In the genomic region with DNA sequence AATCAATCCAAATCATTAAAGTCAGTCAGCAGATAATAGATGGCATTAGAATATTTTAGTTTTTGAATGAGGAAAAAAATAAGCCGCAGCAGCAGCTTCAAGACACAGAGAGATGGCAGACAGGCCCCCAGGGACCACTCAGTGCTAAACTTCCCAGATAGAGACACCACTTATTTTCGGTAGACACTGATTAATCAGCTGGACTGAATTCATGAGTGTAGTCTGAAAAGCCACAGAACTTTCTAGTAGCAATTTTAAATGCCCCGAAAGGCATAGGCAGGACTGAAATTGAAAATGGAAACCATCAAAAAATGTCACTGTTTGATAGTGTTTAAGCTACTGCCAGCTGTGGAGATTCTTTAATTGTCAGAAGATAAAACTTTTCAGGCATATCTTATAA, we compare ENCODE assay signal across 14 cellular contexts. TPM values are rescaled to one million over a fixed set of nuclear protein-coding genes. Genes with fewer than 3 reads are reported as not detected.
DNase-seq lines count a peak whose midpoint lies in the region; ATAC-seq, FAIRE-seq and TF ChIP-seq lines count a peak whose summit lies in the region.
"Had no signal": no experiment of that assay in that cellular context is flagged by ENCODE, and none has a peak within 500 bp of the region (broad histone marks: within the 10 kb centered on the region; RNA-seq: fewer than 3 reads in every experiment).

No MANE protein-coding gene starts in this region.

- peaks cover 44% of the 10 kb centered on the region for H3K36me3 Mint-ChIP-seq in WTC11

- no peak overlapping the region for H3K4me2 ChIP-seq in HepG2 (ENCODE audit: low read depth, low read length)

- in situ Hi-C loops in HepG2 (cut with HindIII; ENCODE audit: extremely low pct_ligation_motif_present, low pct_unique_long_range_greater_than_20kb) = no loop called here

- H3K27me3 ChIP-seq in suprapubic skin (no peaks in the 10 kb centered on the region), HepG2 (ENCODE audit: control insufficient read depth in 1 of 2, insufficient read depth in 2 of 2, low read length in 2 of 2) (no peaks in the 10 kb centered on the region), upper lobe of right lung (no peaks in the 10 kb centered on the region)
- H3K27me3 ChIP-seq: heart right ventricle had no signal

- TF ChIP-seq RAD21 in HepG2 (CRISPR knock-in tag; IDR thresholded peaks at IDR 0.05) = no peak

- H3K9me3 ChIP-seq in suprapubic skin = no peaks in the 10 kb centered on the region
- no peaks in the 10 kb centered on the region for H3K9me3 ChIP-seq in HepG2 (ENCODE audit: low read length)
- no peaks in the 10 kb centered on the region for H3K9me3 ChIP-seq in upper lobe of right lung
- H3K9me3 ChIP-seq: heart right ventricle had no signal

- H3K4me1 Mint-ChIP-seq in WTC11 = peaks cover 31% of the 10 kb centered on the region

- TF ChIP-seq CTCF in WTC11 (IDR thresholded peaks at IDR 0.05) (no peak), suprapubic skin (IDR thresholded peaks at IDR 0.05) (no peak), HepG2 (CRISPR knock-in tag; IDR thresholded peaks at IDR 0.05) (no peak), upper lobe of right lung (IDR thresholded peaks at IDR 0.05) (no peak)

- no peak for DNase-seq in WTC11 (ENCODE audit: low spot score)
- no peak for DNase-seq in suprapubic skin (ENCODE audit: low spot score in 2 of 2)
- no peak for DNase-seq in HepG2 (ENCODE audit: low spot score)
- no peak for DNase-seq in dermis blood vessel endothelial cell
- DNase-seq in upper lobe of right lung = no peak
- DNase-seq: activated gamma-delta T cell; GDM1; heart right ventricle; naive thymus-derived CD8-positive, alpha-beta T cell; NCI-H2107 had no signal

- H3K27ac Mint-ChIP-seq in WTC11 = peak overlapping the region; percentile 81

- H3K9ac ChIP-seq in HepG2 (ENCODE audit: insufficient read depth, low read depth, low read length) = no peak overlapping the region

- H3K27ac ChIP-seq in suprapubic skin = no peak overlapping the region
- no peak overlapping the region for H3K27ac ChIP-seq in HepG2 (ENCODE audit: extremely low read length, insufficient read depth, low read length)
- H3K27ac ChIP-seq in upper lobe of right lung = no peak overlapping the region
- H3K27ac ChIP-seq: heart right ventricle had no signal

- POLR2A ChIA-PET in WTC11 (lab: Charles Lee) = no interaction called here
- POLR2A ChIA-PET in HepG2 (lab: Yijun Ruan, JAX) = no interaction called here

- H3K27me3 Mint-ChIP-seq in WTC11 (ENCODE audit: low read depth) = no peaks in the 10 kb centered on the region
- H3K27me3 Mint-ChIP-seq: naive thymus-derived CD8-positive, alpha-beta T cell had no signal

- TF ChIP-seq POLR2A in suprapubic skin (IDR thresholded peaks at IDR 0.05) (no peak), HepG2 (IDR thresholded peaks at IDR 0.05; ENCODE audit: insufficient read depth in 1 of 2, low read depth in 2 of 2, low read length in 2 of 2) (no peak)

- BruUV-seq in HepG2 (replicated peaks; lab: Mats Ljungman, UMichigan) = no TSS peak

- H2AFZ ChIP-seq in HepG2 (ENCODE audit: low read length) = no peak overlapping the region

- no peak overlapping the region for H3K4me3 Mint-ChIP-seq in WTC11
- H3K4me3 Mint-ChIP-seq: naive thymus-derived CD8-positive, alpha-beta T cell had no signal

- peaks cover 13% of the 10 kb centered on the region for H3K79me2 ChIP-seq in HepG2 (ENCODE audit: insufficient read depth, low read length)

- intact Hi-C loops in HepG2 (cut with micrococcal nuclease; ENCODE audit: unreplicated experiment) (no loop called here), upper lobe of right lung (cut with DNase I) (no loop called here)

- H3K9me3 Mint-ChIP-seq in WTC11 = no peaks in the 10 kb centered on the region
- H3K9me3 Mint-ChIP-seq: naive thymus-derived CD8-positive, alpha-beta T cell had no signal

- H3K4me3 ChIP-seq in suprapubic skin (no peak overlapping the region), HepG2 (replicated peaks in 1 of 3; ENCODE audit: insufficient read depth in 1 of 3, low read depth in 2 of 3, low read length in 3 of 3) (no peak overlapping the region), upper lobe of right lung (no peak overlapping the region)
- H3K4me3 ChIP-seq: heart right ventricle had no signal

- peak; percentile 52 for ATAC-seq in GM18861 (IDR thresholded peaks at IDR 0.05; ENCODE audit: unreplicated experiment)
- ATAC-seq in GM19455 (IDR thresholded peaks at IDR 0.05; ENCODE audit: unreplicated experiment) = peak; percentile 60
- ATAC-seq in HG02852 (IDR thresholded peaks at IDR 0.05; ENCODE audit: unreplicated experiment) = peak; percentile 54
- no peak for ATAC-seq in WTC11
- ATAC-seq in HepG2 = no peak
- ATAC-seq in upper lobe of right lung = no peak
- ATAC-seq: heart right ventricle; naive thymus-derived CD8-positive, alpha-beta T cell had no signal

- CTCF ChIA-PET in WTC11 (lab: Charles Lee) (interaction anchor here (1.2 to 1.4 kb wide), 2 partner anchors 20 to 44 kb away, joined by 4 read pairs; no protein-coding TSS in a partner anchor), HepG2 (lab: Yijun Ruan, JAX; ENCODE audit: low intra/inter-chr PET ratio, low total read pairs) (no interaction called here)

- no peak for FAIRE-seq in HepG2 (lab: Jason Lieb, UNC)
- FAIRE-seq: endothelial cell of umbilical vein had no signal

- 52% methylated on average over 3 of the region's 3 CpGs for WGBS in suprapubic skin
- 97% methylated on average over 3 of the region's 3 CpGs for WGBS in HepG2 (ENCODE audit: low lambda C conversion rate)

- 0 out of 2 replicates have a peak, but pooled peaks cover 3% of the 10 kb centered on the region for H4K20me1 ChIP-seq in HepG2 (ENCODE audit: insufficient read depth, low read length)

- H3K36me3 ChIP-seq in suprapubic skin (peaks cover 37% of the 10 kb centered on the region), HepG2 (replicated peaks in 1 of 2; ENCODE audit: control insufficient read depth in 1 of 2, insufficient read depth in 2 of 2, low read length in 2 of 2) (peaks cover 44 to 94% of the 10 kb centered on the region in 2 experiments), upper lobe of right lung (peaks cover 55% of the 10 kb centered on the region)

- H3K4me1 ChIP-seq in suprapubic skin = peaks cover 10% of the 10 kb centered on the region
- H3K4me1 ChIP-seq in HepG2 (ENCODE audit: insufficient read depth, low read length) = no peaks in the 10 kb centered on the region
- no peaks in the 10 kb centered on the region for H3K4me1 ChIP-seq in upper lobe of right lung

- no peak for TF ChIP-seq EP300 in suprapubic skin (IDR thresholded peaks at IDR 0.05)
- no peak for TF ChIP-seq EP300 in HepG2 (IDR thresholded peaks at IDR 0.05; ENCODE audit: low read depth in 2 of 2, low read length in 2 of 2)
- no peak for TF ChIP-seq EP300 in HepG2 (CRISPR knock-in tag; IDR thresholded peaks at IDR 0.05; ENCODE audit: borderline replicate concordance)

RNA-seq across cellular contexts. Expression of gene CLDN20, which starts 3.1 kb away (rescaled TPM):
- total RNA-seq in WTC11 (2021) (not detected in 3 replicates), suprapubic skin (not detected), HepG2 (2016; rRNA removed; fragmentation: Illumina TruSeq; extraction: Trizol) (not detected in 2 replicates), dermis blood vessel endothelial cell (not detected in 2 replicates), upper lobe of right lung (not detected)
- total RNA-seq in HepG2 (2016; cell fraction: cytosol; rRNA removed; fragmentation: Illumina TruSeq; extraction: Trizol; ENCODE audit: low read depth) = not detected in 2 replicates
- total RNA-seq in HepG2 (2016; cell fraction: insoluble cytoplasmic fraction; rRNA removed; fragmentation: Illumina TruSeq; extraction: Trizol) = not detected in 2 replicates
- total RNA-seq in HepG2 (2016; cell fraction: membrane; rRNA removed; fragmentation: Illumina TruSeq; extraction: Trizol) = not detected in 2 replicates
- not detected in 2 replicates for total RNA-seq in HepG2 (2016; cell fraction: nucleus; rRNA removed; fragmentation: Illumina TruSeq; extraction: Trizol)
- polyA plus RNA-seq in HepG2 (2011; rRNA removed) = not detected in 2 replicates
- polyA plus RNA-seq in HepG2 (2011; cell fraction: cytosol; rRNA removed) = not detected in 2 replicates
- not detected in 2 replicates for polyA plus RNA-seq in HepG2 (2011; cell fraction: nucleus; rRNA removed)
- 0.76 and 0.79 TPM in 2 replicates for polyA plus RNA-seq in HepG2 (2012)
- polyA plus RNA-seq in HepG2 (2016; cell fraction: cytosol; fragmentation: Illumina TruSeq; extraction: Trizol; ENCODE audit: low read depth) = not detected in 2 replicates
- not detected in 2 replicates for polyA plus RNA-seq in HepG2 (2016; cell fraction: insoluble cytoplasmic fraction; fragmentation: Illumina TruSeq; extraction: Trizol; ENCODE audit: low read depth)
- polyA plus RNA-seq in HepG2 (2016; cell fraction: membrane; fragmentation: Illumina TruSeq; extraction: Trizol; ENCODE audit: low read depth) = not detected in 2 replicates
- polyA plus RNA-seq in HepG2 (2016; cell fraction: nucleus; fragmentation: Illumina TruSeq; extraction: Trizol; ENCODE audit: insufficient read depth, low read depth) = not detected in 2 replicates
- polyA minus RNA-seq in HepG2 (2011; rRNA and poly(A)+ RNA removed; ENCODE audit: low replicate concordance) = not detected in 2 replicates
- polyA minus RNA-seq in HepG2 (2011; cell fraction: cytosol; rRNA and poly(A)+ RNA removed) = not detected in 2 replicates
- not detected in 2 replicates for polyA minus RNA-seq in HepG2 (2011; cell fraction: nucleus; rRNA and poly(A)+ RNA removed)
- total RNA-seq: endothelial cell of umbilical vein; heart right ventricle; naive thymus-derived CD8-positive, alpha-beta T cell had no signal
- polyA plus RNA-seq: endothelial cell of umbilical vein; heart right ventricle; naive thymus-derived CD8-positive, alpha-beta T cell had no signal

RNA-seq across cellular contexts. Expression of gene TFB1M, which starts 53.6 kb away (rescaled TPM):
- total RNA-seq in WTC11 (2021) = 40.7 to 43.6 TPM (median 41.8 TPM) in 3 replicates
- 10 to 100 TPM in 3 of 4 donors, 1 to 10 TPM in 1; 6.7 to 20.3 (median 14.9) TPM for total RNA-seq in suprapubic skin
- total RNA-seq in HepG2 (2016; rRNA removed; fragmentation: Illumina TruSeq; extraction: Trizol) = 122 and 149 TPM in 2 replicates
- total RNA-seq in HepG2 (2016; cell fraction: cytosol; rRNA removed; fragmentation: Illumina TruSeq; extraction: Trizol; ENCODE audit: low read depth) = 42.1 and 44.6 TPM in 2 replicates
- 124 and 156 TPM in 2 replicates for total RNA-seq in HepG2 (2016; cell fraction: insoluble cytoplasmic fraction; rRNA removed; fragmentation: Illumina TruSeq; extraction: Trizol)
- total RNA-seq in HepG2 (2016; cell fraction: membrane; rRNA removed; fragmentation: Illumina TruSeq; extraction: Trizol) = 45.1 and 48.3 TPM in 2 replicates
- total RNA-seq in HepG2 (2016; cell fraction: nucleus; rRNA removed; fragmentation: Illumina TruSeq; extraction: Trizol) = 201 and 207 TPM in 2 replicates
- polyA plus RNA-seq in HepG2 (2011; rRNA removed) = 64.3 and 91.4 TPM in 2 replicates
- 49.3 and 58.3 TPM in 2 replicates for polyA plus RNA-seq in HepG2 (2011; cell fraction: cytosol; rRNA removed)
- 74.6 and 81.3 TPM in 2 replicates for polyA plus RNA-seq in HepG2 (2011; cell fraction: nucleus; rRNA removed)
- 59.9 and 60.7 TPM in 2 replicates for polyA plus RNA-seq in HepG2 (2012)
- polyA plus RNA-seq in HepG2 (2016; cell fraction: cytosol; fragmentation: Illumina TruSeq; extraction: Trizol; ENCODE audit: low read depth) = 17.1 and 18.2 TPM in 2 replicates
- polyA plus RNA-seq in HepG2 (2016; cell fraction: insoluble cytoplasmic fraction; fragmentation: Illumina TruSeq; extraction: Trizol; ENCODE audit: low read depth) = 133 and 147 TPM in 2 replicates
- 20.5 and 22.2 TPM in 2 replicates for polyA plus RNA-seq in HepG2 (2016; cell fraction: membrane; fragmentation: Illumina TruSeq; extraction: Trizol; ENCODE audit: low read depth)
- polyA plus RNA-seq in HepG2 (2016; cell fraction: nucleus; fragmentation: Illumina TruSeq; extraction: Trizol; ENCODE audit: insufficient read depth, low read depth) = 93.1 and 104 TPM in 2 replicates
- 9.7 and 101 TPM in 2 replicates for polyA minus RNA-seq in HepG2 (2011; rRNA and poly(A)+ RNA removed; ENCODE audit: low replicate concordance)
- 39.5 and 52.5 TPM in 2 replicates for polyA minus RNA-seq in HepG2 (2011; cell fraction: cytosol; rRNA and poly(A)+ RNA removed)
- polyA minus RNA-seq in HepG2 (2011; cell fraction: nucleus; rRNA and poly(A)+ RNA removed) = 333 and 340 TPM in 2 replicates
- total RNA-seq in dermis blood vessel endothelial cell = 11.9 and 15.6 TPM in 2 replicates
- total RNA-seq in upper lobe of right lung = 18.6 TPM

Comparison
In these comparisons a context has a peak if more than half of its experiments do, and no peak if none do; other contexts are left out.
1. ATAC-seq: peak in GM18861 (single experiment), GM19455 (single experiment) and HG02852 (single experiment); none in WTC11 (single experiment), HepG2 (single experiment) and upper lobe of right lung (single experiment).